30 cellular contexts compared by ENCODE assay signal in the genomic region with DNA sequence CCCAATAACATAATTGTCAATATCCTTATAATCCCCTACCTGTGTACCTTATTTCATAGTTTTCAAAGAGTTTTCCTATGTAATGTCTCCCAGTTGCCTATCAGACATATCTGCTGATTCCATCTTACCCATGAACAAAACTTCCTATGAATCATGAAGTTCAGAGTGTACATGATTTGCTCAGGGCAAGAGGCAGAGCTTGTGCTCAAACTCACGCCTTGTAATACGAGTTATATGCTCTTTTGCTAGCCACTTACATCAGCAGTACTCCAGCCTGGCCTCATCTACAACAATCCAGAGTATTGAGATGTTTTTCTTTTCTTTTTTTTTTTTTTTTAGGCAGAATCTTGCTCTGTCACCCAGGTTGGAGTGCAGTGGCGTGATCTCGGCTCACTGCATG. TPM values are rescaled to one million over a fixed set of nuclear protein-coding genes. Genes with fewer than 3 reads are reported as not detected.
"Had no signal": no experiment of that assay in that cellular context is flagged by ENCODE, and none has a peak within 500 bp of the region (broad histone marks: within the 10 kb centered on the region; RNA-seq: fewer than 3 reads in every experiment).

No MANE protein-coding gene starts in this region.

- H3K9ac ChIP-seq: SK-N-SH had no signal

- H3K4me1 ChIP-seq: Peyer's patch, SJCRH30 had no signal

- H3K36me3 ChIP-seq: cardiac muscle cell, MG63, Peyer's patch, SJCRH30 had no signal

- H3K27me3 ChIP-seq: Peyer's patch had no signal

- H3K4me2 ChIP-seq: SK-N-SH had no signal

- H3K9me3 ChIP-seq: MG63, Peyer's patch, SJCRH30, SK-N-SH had no signal

- FAIRE-seq: TTC549 had no signal

- H3K27ac ChIP-seq: cardiac muscle cell, Peyer's patch, RWPE1, SJCRH30 had no signal

- H3K4me3 ChIP-seq: cardiac muscle cell, MG63, Peyer's patch, SJCRH30 had no signal

- DNase-seq: activated CD4-positive, alpha-beta memory T cell treated with anti-CD3 and anti-CD28 coated beads for 36 hours; activated CD4-positive, alpha-beta T cell treated with anti-CD3 and anti-CD28 coated beads for 36 hours; activated CD4-positive, alpha-beta T cell treated with anti-CD3 and anti-CD28 coated beads, Interleukin-2, amount 50 U/mL, for 1 hour; activated CD8-positive, alpha-beta memory T cell treated with anti-CD3 and anti-CD28 coated beads, Interleukin-2, amount 50 U/mL, for 4 hours; activated naive CD4-positive, alpha-beta T cell treated with anti-CD3 and anti-CD28 coated beads, Interleukin-2, amount 10 ng/mL, durations not matched to agents 7 days and 5 days; activated naive CD8-positive, alpha-beta T cell treated with anti-CD3 and anti-CD28 coated beads, Interleukin-2, amount 50 U/mL, for 24 hours; activated T-cell treated with anti-CD3 and anti-CD28 coated beads for 4 hours; activated T-cell treated with anti-CD3 and anti-CD28 coated beads, Interleukin-2, amount 50 U/mL, for 4 hours; anterior cingulate cortex; Karpas-422; KBM-7; MG63; NCI-H1048; NCI-H1105 treated with DMSO at 0.1 percent for 48 hours; NCI-H1436; NCI-H1694; NCI-H1930; NCI-H2081 treated with DMSO at 0.1 percent for 48 hours; NCI-H345; NCI-H524 treated with DMSO at 0.1 percent for 48 hours; PC-3; Peyer's patch; SHP77; SJCRH30; SK-N-SH had no signal

RNA-seq across cellular contexts. Expression of gene PKD2L1, which starts 11.8 kb away (rescaled TPM):
- total RNA-seq: activated CD4-positive, alpha-beta memory T cell treated with anti-CD3 and anti-CD28 coated beads for 36 hours; activated CD4-positive, alpha-beta T cell treated with anti-CD3 and anti-CD28 coated beads for 36 hours; activated T-cell treated with anti-CD3 and anti-CD28 coated beads, Interleukin-2, amount 50 U/mL, for 4 hours; activated T-helper 1 cell treated with anti-CD3 and anti-CD28 coated beads, Interleukin-12 subunit alpha, Interleukin-12 subunit beta, Interleukin-2, Interleukin-4 antibody, amounts not matched to agents 30 ng/mL and 10 ng/mL and 1 ng/mL, durations not matched to agents 14 hours and 24 hours and 36 hours; cardiac muscle cell; PC-3; Peyer's patch; SJCRH30; WTC11 had no signal
- polyA plus RNA-seq: cardiac muscle cell, SK-N-SH had no signal
